23 cellular contexts compared by ENCODE assay signal in the genomic region with DNA sequence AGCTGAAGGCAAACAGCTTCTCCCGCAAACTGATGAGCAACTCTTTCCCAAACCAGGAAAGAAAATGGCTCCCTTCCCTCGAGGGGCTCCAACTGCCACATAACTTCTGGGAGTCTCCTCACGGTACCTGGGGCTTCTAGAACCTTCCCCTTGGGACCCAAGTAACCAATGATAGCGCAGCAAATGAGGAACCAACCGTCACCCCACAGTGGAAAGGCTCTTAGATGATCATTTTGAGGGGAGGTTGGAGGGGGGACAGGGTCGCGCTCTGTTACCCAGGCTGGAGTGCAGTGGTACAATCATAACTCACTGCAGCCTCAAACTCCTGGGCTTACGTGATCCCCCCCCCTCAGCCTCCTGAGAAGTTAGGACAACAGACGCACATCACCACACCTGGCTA. TPM values are rescaled to one million over a fixed set of nuclear protein-coding genes. Genes with fewer than 3 reads are reported as not detected.
"Had no signal": no experiment of that assay in that cellular context is flagged by ENCODE, and none has a peak within 500 bp of the region (broad histone marks: within the 10 kb centered on the region; RNA-seq: fewer than 3 reads in every experiment).

A gene with protein sequence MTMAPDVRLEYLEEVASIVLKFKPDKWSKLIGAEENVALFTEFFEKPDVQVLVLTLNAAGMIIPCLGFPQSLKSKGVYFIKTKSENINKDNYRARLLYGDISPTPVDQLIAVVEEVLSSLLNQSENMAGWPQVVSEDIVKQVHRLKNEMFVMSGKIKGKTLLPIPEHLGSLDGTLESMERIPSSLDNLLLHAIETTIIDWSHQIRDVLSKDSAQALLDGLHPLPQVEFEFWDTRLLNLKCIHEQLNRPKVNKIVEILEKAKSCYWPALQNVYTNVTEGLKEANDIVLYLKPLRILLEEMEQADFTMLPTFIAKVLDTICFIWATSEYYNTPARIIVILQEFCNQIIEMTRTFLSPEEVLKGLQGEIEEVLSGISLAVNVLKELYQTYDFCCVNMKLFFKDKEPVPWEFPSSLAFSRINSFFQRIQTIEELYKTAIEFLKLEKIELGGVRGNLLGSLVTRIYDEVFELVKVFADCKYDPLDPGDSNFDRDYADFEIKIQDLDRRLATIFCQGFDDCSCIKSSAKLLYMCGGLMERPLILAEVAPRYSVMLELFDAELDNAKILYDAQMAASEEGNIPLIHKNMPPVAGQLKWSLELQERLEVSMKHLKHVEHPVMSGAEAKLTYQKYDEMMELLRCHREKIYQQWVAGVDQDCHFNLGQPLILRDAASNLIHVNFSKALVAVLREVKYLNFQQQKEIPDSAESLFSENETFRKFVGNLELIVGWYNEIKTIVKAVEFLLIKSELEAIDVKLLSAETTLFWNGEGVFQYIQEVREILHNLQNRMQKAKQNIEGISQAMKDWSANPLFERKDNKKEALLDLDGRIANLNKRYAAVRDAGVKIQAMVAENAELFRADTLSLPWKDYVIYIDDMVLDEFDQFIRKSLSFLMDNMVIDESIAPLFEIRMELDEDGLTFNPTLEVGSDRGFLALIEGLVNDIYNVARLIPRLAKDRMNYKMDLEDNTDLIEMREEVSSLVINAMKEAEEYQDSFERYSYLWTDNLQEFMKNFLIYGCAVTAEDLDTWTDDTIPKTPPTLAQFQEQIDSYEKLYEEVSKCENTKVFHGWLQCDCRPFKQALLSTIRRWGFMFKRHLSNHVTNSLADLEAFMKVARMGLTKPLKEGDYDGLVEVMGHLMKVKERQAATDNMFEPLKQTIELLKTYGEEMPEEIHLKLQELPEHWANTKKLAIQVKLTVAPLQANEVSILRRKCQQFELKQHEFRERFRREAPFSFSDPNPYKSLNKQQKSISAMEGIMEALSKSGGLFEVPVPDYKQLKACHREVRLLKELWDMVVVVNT (N-terminal part only) (minus strand): TSS at position 101 of the 400 bp plus-strand sequence. CDS start 2,339 bp downstream, outside the sequence.

- H3K27me3 Mint-ChIP-seq: stimulated activated naive CD8-positive, alpha-beta T cell treated with anti-CD3 and anti-CD28 coated beads, Interleukin-15, amount 100 ng/mL, for 72 hours had no signal

- H3K9me3 ChIP-seq: esophagus muscularis mucosa, gastrocnemius medialis, pancreas, spleen, thoracic aorta, transverse colon had no signal

- H3K4me3 ChIP-seq: esophagus muscularis mucosa, gastrocnemius medialis, pancreas, spleen, thoracic aorta, transverse colon had no signal

- H3K4me3 Mint-ChIP-seq: effector memory CD8-positive, alpha-beta T cell; immature natural killer cell; naive thymus-derived CD4-positive, alpha-beta T cell; stimulated activated naive B cell treated with anti-CD40 and anti-IgM and Interleukin-4, amounts not matched to agents 10 μg/mL and 1 μg/mL and 100 μg/mL, for 72 hours; stimulated activated naive CD8-positive, alpha-beta T cell treated with anti-CD3 and anti-CD28 coated beads, Interleukin-15, amount 100 ng/mL, for 72 hours had no signal

- H3K36me3 Mint-ChIP-seq: immature natural killer cell; naive thymus-derived CD4-positive, alpha-beta T cell; stimulated activated naive B cell treated with anti-CD40 and anti-IgM and Interleukin-4, amounts not matched to agents 10 μg/mL and 1 μg/mL and 100 μg/mL, for 72 hours had no signal

- H3K9me3 Mint-ChIP-seq: effector memory CD8-positive, alpha-beta T cell; immature natural killer cell; naive thymus-derived CD4-positive, alpha-beta T cell; stimulated activated naive B cell treated with anti-CD40 and anti-IgM and Interleukin-4, amounts not matched to agents 10 μg/mL and 1 μg/mL and 100 μg/mL, for 72 hours; stimulated activated naive CD8-positive, alpha-beta T cell treated with anti-CD3 and anti-CD28 coated beads, Interleukin-15, amount 100 ng/mL, for 72 hours had no signal

- H3K27me3 ChIP-seq: esophagus muscularis mucosa, gastrocnemius medialis, pancreas, transverse colon had no signal

- H3K4me1 ChIP-seq: esophagus muscularis mucosa, gastrocnemius medialis, pancreas, transverse colon had no signal

- H3K27ac Mint-ChIP-seq: effector memory CD8-positive, alpha-beta T cell; immature natural killer cell; naive thymus-derived CD4-positive, alpha-beta T cell; progenitor cell of endocrine pancreas; stimulated activated naive B cell treated with anti-CD40 and anti-IgM and Interleukin-4, amounts not matched to agents 10 μg/mL and 1 μg/mL and 100 μg/mL, for 72 hours; stimulated activated naive CD8-positive, alpha-beta T cell treated with anti-CD3 and anti-CD28 coated beads, Interleukin-15, amount 100 ng/mL, for 72 hours had no signal

- H3K4me1 Mint-ChIP-seq: immature natural killer cell; naive thymus-derived CD4-positive, alpha-beta T cell; stimulated activated naive CD8-positive, alpha-beta T cell treated with anti-CD3 and anti-CD28 coated beads, Interleukin-15, amount 100 ng/mL, for 72 hours had no signal

- H3K27ac ChIP-seq: epithelial cell of prostate, esophagus muscularis mucosa, pancreas, thoracic aorta, transverse colon had no signal

- ATAC-seq: effector memory CD8-positive, alpha-beta T cell; gastrocnemius medialis; naive thymus-derived CD4-positive, alpha-beta T cell; pancreas; sciatic nerve; stimulated activated naive B cell treated with anti-CD40 and anti-IgM and Interleukin-4, amounts not matched to agents 10 μg/mL and 1 μg/mL and 100 μg/mL, for 72 hours; stimulated activated naive CD8-positive, alpha-beta T cell treated with anti-CD3 and anti-CD28 coated beads, Interleukin-15, amount 100 ng/mL, for 72 hours had no signal

- H3K36me3 ChIP-seq: esophagus muscularis mucosa, gastrocnemius medialis, pancreas, spleen, thoracic aorta, transverse colon had no signal

- DNase-seq: caudate nucleus; effector memory CD8-positive, alpha-beta T cell; gastrocnemius medialis; immature natural killer cell; mammary epithelial cell; naive thymus-derived CD4-positive, alpha-beta T cell; nucleus accumbens; pancreas; spleen; stimulated activated CD4-positive, alpha-beta T cell treated with anti-CD3 and anti-CD28 coated beads, Interleukin-15, amount 100 ng/mL, for 24 hours; stimulated activated CD4-positive, alpha-beta T cell treated with anti-CD3 and anti-CD28 coated beads, Interleukin-1b, Interleukin-23, amount 100 ng/mL, for 48 hours; stimulated activated CD4-positive, alpha-beta T cell treated with anti-CD3 and anti-CD28 coated beads, Interleukin-4, amount 100 ng/mL, for 4 hours; stimulated activated naive B cell treated with anti-CD40 and anti-IgM and Interleukin-4, amounts not matched to agents 10 μg/mL and 1 μg/mL and 100 μg/mL, for 72 hours; stimulated activated naive CD8-positive, alpha-beta T cell treated with anti-CD3 and anti-CD28 coated beads, Interleukin-15, amount 100 ng/mL, for 72 hours; transverse colon had no signal

RNA-seq across cellular contexts. Expression of the gene that starts here (rescaled TPM):
- total RNA-seq: esophagus muscularis mucosa, fibroblast of villous mesenchyme, progenitor cell of endocrine pancreas, ureter had no signal
- polyA plus RNA-seq: neural cell had no signal
